Comparison of ENCODE assay signal across 8 cellular contexts in genomic region chr1:172588296-172589291, GRCh38. TPM values are rescaled to one million over a fixed set of nuclear protein-coding genes. Genes with fewer than 3 reads are reported as not detected.
DNase-seq lines count a peak whose midpoint lies in the region; ATAC-seq lines count a peak whose summit lies in the region.

No MANE protein-coding gene starts in this region.

- H3K27ac Mint-ChIP-seq in natural killer cell treated with Interleukin-12 subunit alpha and Interleukin-12 subunit beta and Interleukin-15 and Interleukin-18, amount 100 ng/mL, for 72 hours, result peak overlapping the region; percentile 72 to 89
- H3K27ac Mint-ChIP-seq in naive thymus-derived CD8-positive, alpha-beta T cell, result peak overlapping the region in 2 of 10 donors; percentile 15 to 31

- intact Hi-C loops in left colon (cut with DNase I, micrococcal nuclease), result no loop called here

- H3K4me3 Mint-ChIP-seq in natural killer cell treated with Interleukin-12 subunit alpha and Interleukin-12 subunit beta and Interleukin-15 and Interleukin-18, amount 100 ng/mL, for 72 hours, result peak overlapping the region; percentile 74
- H3K4me3 Mint-ChIP-seq in naive thymus-derived CD8-positive, alpha-beta T cell, result no peak overlapping the region

- no peaks in the 10 kb centered on the region for H3K27me3 Mint-ChIP-seq in natural killer cell treated with Interleukin-12 subunit alpha and Interleukin-12 subunit beta and Interleukin-15 and Interleukin-18, amount 100 ng/mL, for 72 hours
- H3K27me3 Mint-ChIP-seq in naive thymus-derived CD8-positive, alpha-beta T cell, result no peaks in the 10 kb centered on the region

- no peaks in the 10 kb centered on the region for H3K9me3 Mint-ChIP-seq in natural killer cell treated with Interleukin-12 subunit alpha and Interleukin-12 subunit beta and Interleukin-15 and Interleukin-18, amount 100 ng/mL, for 72 hours
- peaks cover 0 to 5% (median 0%) of the 10 kb centered on the region in 9 donors for H3K9me3 Mint-ChIP-seq in naive thymus-derived CD8-positive, alpha-beta T cell

- peaks cover 40% of the 10 kb centered on the region for H3K36me3 Mint-ChIP-seq in natural killer cell treated with Interleukin-12 subunit alpha and Interleukin-12 subunit beta and Interleukin-15 and Interleukin-18, amount 100 ng/mL, for 72 hours
- peaks cover 25 to 77% (median 52%) of the 10 kb centered on the region in 3 donors for H3K36me3 Mint-ChIP-seq in naive thymus-derived CD8-positive, alpha-beta T cell

- ATAC-seq in natural killer cell treated with Interleukin-12 subunit alpha and Interleukin-12 subunit beta and Interleukin-15 and Interleukin-18, amount 100 ng/mL, for 72 hours, result peak; percentile 65 to 90
- ATAC-seq in GM19324 (IDR thresholded peaks at IDR 0.05; ENCODE audit: low FRiP score, unreplicated experiment) (no peak), left colon (no peak)
- no peak for ATAC-seq in naive thymus-derived CD8-positive, alpha-beta T cell

- POLR2A ChIA-PET in naive thymus-derived CD8-positive, alpha-beta T cell (lab: Charles Lee), result no interaction called here

- peak; percentile 49 for DNase-seq in GM04503 (ENCODE audit: low read depth)
- DNase-seq in M059J (ENCODE audit: low read depth), result peak; percentile 94
- peak; percentile 83 for DNase-seq in astrocyte of the hippocampus (ENCODE audit: low read depth, low spot score)
- no peak for DNase-seq in natural killer cell treated with Interleukin-12 subunit alpha and Interleukin-12 subunit beta and Interleukin-15 and Interleukin-18, amount 100 ng/mL, for 72 hours (ENCODE audit: low spot score)
- no peak for DNase-seq in NCI-H1048 (lab: John Stamatoyannopoulos, UW)
- DNase-seq in naive thymus-derived CD8-positive, alpha-beta T cell, result no peak
- DNase-seq in left colon, result no peak

- peaks cover 16 to 29% of the 10 kb centered on the region in 2 donors for H3K4me1 Mint-ChIP-seq in natural killer cell treated with Interleukin-12 subunit alpha and Interleukin-12 subunit beta and Interleukin-15 and Interleukin-18, amount 100 ng/mL, for 72 hours (ENCODE audit: low read depth in 2 of 2)
- H3K4me1 Mint-ChIP-seq in naive thymus-derived CD8-positive, alpha-beta T cell, result peaks cover 0 to 7% (median 3%) of the 10 kb centered on the region in 4 donors

RNA-seq across cellular contexts. Expression of gene SUCO, which starts 55.6 kb away (rescaled TPM):
- 38.0 and 44.1 TPM in 2 replicates for total RNA-seq in M059J (2014; rRNA removed; shearing (Covaris generic))
- total RNA-seq in natural killer cell treated with Interleukin-12 subunit alpha and Interleukin-12 subunit beta and Interleukin-15 and Interleukin-18, amount 100 ng/mL, for 72 hours, result 10 to 100 TPM; 59.7 to 66.9 TPM
- 10 to 100 TPM; 56.2 to 63.1 TPM for total RNA-seq in naive thymus-derived CD8-positive, alpha-beta T cell
- polyA plus RNA-seq in naive thymus-derived CD8-positive, alpha-beta T cell, result 10 to 100 TPM; 10.3 to 14.6 (median 12.4) TPM
- total RNA-seq in left colon, result 10 to 100 TPM; 24.8 to 26.9 TPM

Comparison
In these comparisons a context has a peak if more than half of its experiments do, and no peak if none do; other contexts are left out.
1. DNase-seq: peak in GM04503 (single experiment), M059J (single experiment) and astrocyte of the hippocampus (single experiment); none in natural killer cell treated with Interleukin-12 subunit alpha and Interleukin-12 subunit beta and Interleukin-15 and Interleukin-18, amount 100 ng/mL, for 72 hours (single experiment), NCI-H1048 (single experiment), naive thymus-derived CD8-positive, alpha-beta T cell (0 of 10) and left colon (0 of 2).
2. ATAC-seq: peak in natural killer cell treated with Interleukin-12 subunit alpha and Interleukin-12 subunit beta and Interleukin-15 and Interleukin-18, amount 100 ng/mL, for 72 hours (2 of 2); none in GM19324 (single experiment), naive thymus-derived CD8-positive, alpha-beta T cell (0 of 2) and left colon (single experiment).